ENCODE assay signal across 3 cellular contexts in the genomic region with DNA sequence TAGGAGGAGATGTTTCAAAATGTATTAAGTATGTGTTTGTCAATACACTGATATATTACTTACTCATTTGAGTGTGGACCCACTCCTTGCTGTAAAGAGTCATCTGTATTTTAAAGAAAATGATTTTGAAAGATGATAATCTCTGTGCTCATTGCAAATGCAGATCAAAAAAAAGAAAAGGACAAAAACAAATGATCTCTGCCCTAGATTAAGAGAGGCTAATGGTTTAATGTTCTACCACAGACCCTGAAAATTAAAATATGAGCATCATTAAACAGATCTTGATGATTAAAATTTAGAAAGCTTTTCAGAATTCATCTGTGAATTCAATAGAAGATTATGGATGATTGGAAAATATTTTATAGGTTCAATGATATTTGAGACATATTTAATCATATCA.
"Had no signal": no experiment of that assay in that cellular context is flagged by ENCODE, and none has a peak within 500 bp of the region (broad histone marks: within the 10 kb centered on the region; RNA-seq: fewer than 3 reads in every experiment).

No MANE protein-coding gene starts in this region.

- DNase-seq: GDM1, GF-D8 had no signal

- ATAC-seq: GM12878 had no signal

- H3K4me3 ChIP-seq: GM12878 had no signal
